ENCODE assay signal across 26 cellular contexts in the genomic region with DNA sequence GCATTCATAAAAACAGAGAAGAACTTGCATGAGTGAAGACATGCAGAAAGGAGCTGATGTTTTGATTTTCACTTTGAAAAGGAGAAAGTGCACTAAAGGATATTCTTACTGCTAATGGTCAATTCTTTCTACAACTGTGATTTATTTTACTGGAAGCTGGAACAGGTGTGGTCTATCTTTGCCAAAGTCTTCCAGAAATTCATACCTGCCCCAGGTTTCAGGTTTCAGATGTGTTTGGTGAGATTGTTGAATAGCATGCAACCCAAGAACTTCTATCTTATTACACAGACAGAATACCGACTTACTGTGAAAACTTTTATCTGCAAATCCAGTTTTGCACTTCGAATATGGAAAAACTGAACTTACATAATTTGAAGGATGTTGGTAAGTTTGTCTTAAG.
"Had no signal": no experiment of that assay in that cellular context is flagged by ENCODE, and none has a peak within 500 bp of the region (broad histone marks: within the 10 kb centered on the region; RNA-seq: fewer than 3 reads in every experiment).

No MANE protein-coding gene starts in this region.

- H3K27me3 Mint-ChIP-seq: activated CD4-positive, alpha-beta memory T cell treated with anti-CD3 and anti-CD28 coated beads for 36 hours; activated naive CD4-positive, alpha-beta T cell treated with anti-CD3 and anti-CD28 coated beads, Interleukin-2, amount 10 ng/mL, durations not matched to agents 7 days and 5 days; activated naive CD8-positive, alpha-beta T cell treated with anti-CD3 and anti-CD28 coated beads, Interleukin-2, amount 10 ng/mL, durations not matched to agents 7 days and 5 days; naive thymus-derived CD8-positive, alpha-beta T cell had no signal

- H3K9ac ChIP-seq: neural progenitor cell had no signal

- H3K27ac ChIP-seq: ascending aorta, coronary artery, dorsolateral prefrontal cortex, neural progenitor cell, right atrium auricular region, spleen, transverse colon, WERI-Rb-1 had no signal

- H3K9me3 Mint-ChIP-seq: activated CD4-positive, alpha-beta memory T cell treated with anti-CD3 and anti-CD28 coated beads for 36 hours; activated naive CD4-positive, alpha-beta T cell treated with anti-CD3 and anti-CD28 coated beads, Interleukin-2, amount 10 ng/mL, durations not matched to agents 7 days and 5 days; activated naive CD8-positive, alpha-beta T cell treated with anti-CD3 and anti-CD28 coated beads, Interleukin-2, amount 10 ng/mL, durations not matched to agents 7 days and 5 days; brain; neural progenitor cell; T-helper 1 cell treated with Interleukin-12 subunit alpha and Interleukin-12 subunit beta and Interleukin-4 antibody, amounts not matched to agents 30 μg/mL and 1 μg/mL, for 36 hours had no signal

- H3K9me3 ChIP-seq: ascending aorta, right atrium auricular region, spleen, transverse colon had no signal

- H3K4me1 Mint-ChIP-seq: activated naive CD4-positive, alpha-beta T cell treated with anti-CD3 and anti-CD28 coated beads, Interleukin-2, amount 10 ng/mL, durations not matched to agents 7 days and 5 days; activated naive CD8-positive, alpha-beta T cell treated with anti-CD3 and anti-CD28 coated beads, Interleukin-2, amount 10 ng/mL, durations not matched to agents 7 days and 5 days; naive thymus-derived CD8-positive, alpha-beta T cell; neural progenitor cell had no signal

- DNase-seq: activated CD4-positive, alpha-beta memory T cell treated with anti-CD3 and anti-CD28 coated beads for 36 hours; activated CD4-positive, alpha-beta T cell treated with anti-CD3 and anti-CD28 coated beads for 48 hours; activated CD8-positive, alpha-beta memory T cell treated with anti-CD3 and anti-CD28 coated beads, Interleukin-2, amount 50 U/mL, for 4 hours; activated gamma-delta T cell; activated naive CD4-positive, alpha-beta T cell treated with anti-CD3 and anti-CD28 coated beads, Interleukin-2, amount 10 ng/mL, durations not matched to agents 7 days and 5 days; activated naive CD8-positive, alpha-beta T cell treated with anti-CD3 and anti-CD28 coated beads, Interleukin-2, amount 10 ng/mL, durations not matched to agents 7 days and 5 days; activated T-cell treated with anti-CD3 and anti-CD28 coated beads, Interleukin-2, amount 50 U/mL, for 1 hour; dorsolateral prefrontal cortex; effector memory CD4-positive, alpha-beta T cell; glutamatergic neuron; islet precursor cell; left cardiac atrium; midbrain; naive thymus-derived CD8-positive, alpha-beta T cell; spleen; stimulated activated naive CD4-positive, alpha-beta T cell treated with Interleukin-2 at 50 U/mL for 16 hours; T-helper 9 cell; transverse colon; WERI-Rb-1 had no signal

- H3K4me1 ChIP-seq: ascending aorta, neural progenitor cell, right atrium auricular region, spleen, transverse colon had no signal

- H3K36me3 ChIP-seq: ascending aorta, neural progenitor cell, right atrium auricular region, spleen, transverse colon, WERI-Rb-1 had no signal

- H2AFZ ChIP-seq: neural progenitor cell had no signal

- ATAC-seq: activated CD4-positive, CD25-positive, alpha-beta regulatory T cell treated with anti-CD3 and anti-CD28 coated beads, Interleukin-2, amount 50 U/mL, for 24 hours; left cardiac atrium; naive thymus-derived CD8-positive, alpha-beta T cell had no signal

- H3K36me3 Mint-ChIP-seq: activated CD4-positive, alpha-beta memory T cell treated with anti-CD3 and anti-CD28 coated beads for 36 hours; activated naive CD4-positive, alpha-beta T cell treated with anti-CD3 and anti-CD28 coated beads, Interleukin-2, amount 10 ng/mL, durations not matched to agents 7 days and 5 days; activated naive CD8-positive, alpha-beta T cell treated with anti-CD3 and anti-CD28 coated beads, Interleukin-2, amount 10 ng/mL, durations not matched to agents 7 days and 5 days; brain; naive thymus-derived CD8-positive, alpha-beta T cell; neural progenitor cell had no signal

- H3K4me3 Mint-ChIP-seq: activated CD4-positive, alpha-beta memory T cell treated with anti-CD3 and anti-CD28 coated beads for 36 hours; activated naive CD4-positive, alpha-beta T cell treated with anti-CD3 and anti-CD28 coated beads, Interleukin-2, amount 10 ng/mL, durations not matched to agents 7 days and 5 days; activated naive CD8-positive, alpha-beta T cell treated with anti-CD3 and anti-CD28 coated beads, Interleukin-2, amount 10 ng/mL, durations not matched to agents 7 days and 5 days; brain; naive thymus-derived CD8-positive, alpha-beta T cell; neural progenitor cell; T-helper 1 cell treated with Interleukin-12 subunit alpha and Interleukin-12 subunit beta and Interleukin-4 antibody, amounts not matched to agents 30 μg/mL and 1 μg/mL, for 36 hours had no signal

- H3K4me3 ChIP-seq: ascending aorta, coronary artery, dorsolateral prefrontal cortex, neural progenitor cell, right atrium auricular region, spleen, transverse colon had no signal

- H3K27me3 ChIP-seq: ascending aorta, dorsolateral prefrontal cortex, neural progenitor cell, right atrium auricular region, spleen, transverse colon had no signal

- H3K27ac Mint-ChIP-seq: activated CD4-positive, alpha-beta memory T cell treated with anti-CD3 and anti-CD28 coated beads for 36 hours; activated naive CD4-positive, alpha-beta T cell treated with anti-CD3 and anti-CD28 coated beads, Interleukin-2, amount 10 ng/mL, durations not matched to agents 7 days and 5 days; activated naive CD8-positive, alpha-beta T cell treated with anti-CD3 and anti-CD28 coated beads, Interleukin-2, amount 10 ng/mL, durations not matched to agents 7 days and 5 days; naive thymus-derived CD8-positive, alpha-beta T cell; neural progenitor cell; T-helper 1 cell treated with Interleukin-12 subunit alpha and Interleukin-12 subunit beta and Interleukin-4 antibody, amounts not matched to agents 30 μg/mL and 1 μg/mL, for 36 hours had no signal

- H3K4me2 ChIP-seq: neural progenitor cell had no signal
